15 cellular contexts compared by ENCODE assay signal in the genomic region with DNA sequence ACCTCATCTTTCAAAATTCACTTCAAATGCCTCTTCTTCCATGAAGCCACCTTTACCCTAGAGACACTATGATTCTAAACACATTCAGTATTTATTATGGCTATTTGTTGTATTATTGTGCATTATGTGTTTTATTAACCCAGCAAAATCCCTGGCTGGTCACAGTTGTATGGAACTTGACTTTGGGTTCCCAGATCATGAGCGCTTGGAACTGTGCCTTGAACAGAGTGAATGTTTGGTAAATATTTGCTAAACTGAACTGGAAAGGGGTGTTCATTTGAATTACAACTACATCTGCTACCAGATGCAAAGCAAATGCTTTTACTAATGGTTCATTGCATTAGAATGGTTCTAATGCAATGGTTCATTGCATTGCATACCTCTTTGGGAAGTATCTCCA.
DNase-seq lines count a peak whose midpoint lies in the region; ATAC-seq, FAIRE-seq and TF ChIP-seq lines count a peak whose summit lies in the region.
"Had no signal": no experiment of that assay in that cellular context is flagged by ENCODE, and none has a peak within 500 bp of the region (broad histone marks: within the 10 kb centered on the region; RNA-seq: fewer than 3 reads in every experiment).

No MANE protein-coding gene starts in this region.

- no peak overlapping the region for H2BK12ac ChIP-seq in trophoblast cell (ENCODE audit: low read length)

- H3K14ac ChIP-seq in trophoblast cell (ENCODE audit: low read length), result no peak overlapping the region

- H3K23ac ChIP-seq in trophoblast cell (ENCODE audit: low read length), result no peak overlapping the region

- H3K79me2 ChIP-seq in HepG2 (ENCODE audit: insufficient read depth, low read length), result no peaks in the 10 kb centered on the region
- H3K79me2 ChIP-seq in trophoblast cell (ENCODE audit: control insufficient read depth, insufficient read depth, low read length, poor library complexity), result no peaks in the 10 kb centered on the region
- no peaks in the 10 kb centered on the region for H3K79me2 ChIP-seq in OCI-LY7 (ENCODE audit: insufficient read depth, low read depth, low read length)

- H2BK120ac ChIP-seq in trophoblast cell (ENCODE audit: insufficient read depth, low read length, poor library complexity), result no peak overlapping the region

- H3K9ac ChIP-seq in liver (ENCODE audit: low read depth in 1 of 2, low read length in 2 of 2) (no peak overlapping the region), HepG2 (ENCODE audit: insufficient read depth, low read depth, low read length) (no peak overlapping the region), trophoblast cell (ENCODE audit: low read length) (no peak overlapping the region)
- H3K9ac ChIP-seq: BLaER1 had no signal

- H3K27me3 Mint-ChIP-seq in WTC11 (ENCODE audit: low read depth), result no peaks in the 10 kb centered on the region
- H3K27me3 Mint-ChIP-seq: CD8-positive, alpha-beta memory T cell had no signal

- H3K79me1 ChIP-seq in trophoblast cell (ENCODE audit: low read length), result no peaks in the 10 kb centered on the region

- no peaks in the 10 kb centered on the region for H4K20me1 ChIP-seq in HepG2 (ENCODE audit: insufficient read depth, low read length)
- H4K20me1 ChIP-seq in OCI-LY7 (ENCODE audit: insufficient read depth, low read length), result no peaks in the 10 kb centered on the region
- H4K20me1 ChIP-seq: BLaER1 had no signal

- POLR2A ChIA-PET in HepG2 (lab: Yijun Ruan, JAX), result no interaction called here
- POLR2A ChIA-PET in WTC11 (lab: Charles Lee), result no interaction called here
- POLR2A ChIA-PET in OCI-LY7 (lab: Charles Lee), result no interaction called here

- ATAC-seq in HepG2 (no peak), WTC11 (peak; percentile 32)

- H4K8ac ChIP-seq in trophoblast cell (ENCODE audit: low read depth, low read length), result no peak overlapping the region

- H4K91ac ChIP-seq in trophoblast cell (ENCODE audit: low read depth, low read length), result no peak overlapping the region

- WGBS in liver, result 29% methylated on average over 1 of the region's 1 CpG
- 5% methylated on average over 1 of the region's 1 CpG for WGBS in HepG2 (ENCODE audit: low lambda C conversion rate)
- WGBS in trophoblast cell (ENCODE audit: extremely low coverage, insufficient coverage, insufficient read length), result no CpG with 5 or more reads among the region's 1 CpG

- H3K4me1 Mint-ChIP-seq in WTC11, result peaks cover 33% of the 10 kb centered on the region
- H3K4me1 Mint-ChIP-seq: CD8-positive, alpha-beta memory T cell had no signal

- no peak for TF ChIP-seq POLR2A in HepG2 (IDR thresholded peaks at IDR 0.05; ENCODE audit: insufficient read depth in 1 of 2, low read depth in 2 of 2, low read length in 2 of 2)

- no peaks in the 10 kb centered on the region for H3K9me2 ChIP-seq in OCI-LY7 (ENCODE audit: insufficient read depth, low read length)

- no peak overlapping the region for H4K12ac ChIP-seq in trophoblast cell (ENCODE audit: low read depth, low read length)

- H3K9me3 ChIP-seq in liver (ENCODE audit: control insufficient read depth in 4 of 4, low read length in 3 of 4), result no peaks in the 10 kb centered on the region
- H3K9me3 ChIP-seq in HepG2 (ENCODE audit: low read length), result no peaks in the 10 kb centered on the region
- H3K9me3 ChIP-seq in trophoblast cell (ENCODE audit: insufficient read depth, low read depth, low read length), result no peaks in the 10 kb centered on the region
- no peaks in the 10 kb centered on the region for H3K9me3 ChIP-seq in OCI-LY7 (ENCODE audit: low read length)
- H3K9me3 ChIP-seq: BLaER1, Caco-2 had no signal

- H3K4ac ChIP-seq in trophoblast cell (ENCODE audit: low read depth, low read length), result no peak overlapping the region

- CTCF ChIA-PET in HepG2 (lab: Yijun Ruan, JAX; ENCODE audit: low intra/inter-chr PET ratio, low total read pairs) (no interaction called here), WTC11 (lab: Charles Lee) (no interaction called here), OCI-LY7 (lab: Charles Lee; ENCODE audit: unreplicated experiment) (no interaction called here)

- H3K4me3 Mint-ChIP-seq in WTC11, result no peak overlapping the region
- H3K4me3 Mint-ChIP-seq: CD8-positive, alpha-beta memory T cell; HFFc6 had no signal

- no peaks in the 10 kb centered on the region for H3K36me3 ChIP-seq in liver (ENCODE audit: control insufficient read depth in 4 of 4, insufficient read depth in 3 of 4, low read depth in 1 of 4, low read length in 3 of 4)
- H3K36me3 ChIP-seq in HepG2 (replicated peaks in 1 of 2; ENCODE audit: control insufficient read depth in 1 of 2, insufficient read depth in 2 of 2, low read length in 2 of 2), result no peaks in the 10 kb centered on the region
- H3K36me3 ChIP-seq in trophoblast cell (ENCODE audit: control insufficient read depth in 1 of 2, insufficient read depth in 2 of 2, low read length in 2 of 2), result no peaks in the 10 kb centered on the region
- no peaks in the 10 kb centered on the region for H3K36me3 ChIP-seq in OCI-LY7 (ENCODE audit: insufficient read depth, low read length)
- H3K36me3 ChIP-seq: BLaER1 had no signal

- H3K27ac ChIP-seq in liver (ENCODE audit: low read depth in 1 of 2, low read length in 2 of 2) (no peak overlapping the region), HepG2 (ENCODE audit: extremely low read length, insufficient read depth, low read length) (no peak overlapping the region), trophoblast cell (ENCODE audit: low read depth, low read length) (no peak overlapping the region), OCI-LY7 (ENCODE audit: low read depth, low read length, poor library complexity, severe bottlenecking) (no peak overlapping the region)
- H3K27ac ChIP-seq: BLaER1 had no signal

- H3K27me3 ChIP-seq in liver (ENCODE audit: control insufficient read depth in 4 of 4, insufficient read depth in 4 of 4, low read length in 3 of 4), result no peaks in the 10 kb centered on the region
- H3K27me3 ChIP-seq in HepG2 (ENCODE audit: control insufficient read depth in 1 of 2, insufficient read depth in 2 of 2, low read length in 2 of 2), result no peaks in the 10 kb centered on the region
- no peaks in the 10 kb centered on the region for H3K27me3 ChIP-seq in trophoblast cell (ENCODE audit: insufficient read depth, low read length)
- H3K27me3 ChIP-seq: BLaER1 had no signal

- H3K4me3 ChIP-seq in liver (ENCODE audit: low read depth in 1 of 3, low read length in 3 of 3) (no peak overlapping the region), HepG2 (replicated peaks in 1 of 3; ENCODE audit: insufficient read depth in 1 of 3, low read depth in 2 of 3, low read length in 3 of 3) (no peak overlapping the region), trophoblast cell (ENCODE audit: low read depth, low read length) (no peak overlapping the region), OCI-LY7 (ENCODE audit: low read depth, low read length, poor library complexity, severe bottlenecking) (no peak overlapping the region)
- H3K4me3 ChIP-seq: BLaER1 had no signal

- no peak for TF ChIP-seq EP300 in HepG2 (IDR thresholded peaks at IDR 0.05; ENCODE audit: low read depth in 2 of 2, low read length in 2 of 2)
- TF ChIP-seq EP300 in HepG2 (CRISPR knock-in tag; IDR thresholded peaks at IDR 0.05; ENCODE audit: borderline replicate concordance), result no peak

- H3K27ac Mint-ChIP-seq in WTC11, result no peak overlapping the region
- H3K27ac Mint-ChIP-seq: CD8-positive, alpha-beta memory T cell; HFFc6 had no signal

- no peaks in the 10 kb centered on the region for H3K36me3 Mint-ChIP-seq in WTC11
- H3K36me3 Mint-ChIP-seq: CD8-positive, alpha-beta memory T cell had no signal

- no peak overlapping the region for H3K18ac ChIP-seq in trophoblast cell (ENCODE audit: low read length)

- H2AK5ac ChIP-seq in trophoblast cell (ENCODE audit: low read length), result no peak overlapping the region

- no TSS peak for BruUV-seq in HepG2 (replicated peaks; lab: Mats Ljungman, UMichigan)
- BruUV-seq in OCI-LY7 (replicated peaks; lab: Mats Ljungman, UMichigan), result no TSS peak

- no peaks in the 10 kb centered on the region for H3K9me3 Mint-ChIP-seq in WTC11

- DNase-seq in HepG2 (ENCODE audit: low spot score) (no peak), NCI-H345 treated with DMSO at 0.1 percent for 48 hours (lab: John Stamatoyannopoulos, UW; ENCODE audit: unreplicated experiment) (peak; percentile 34), WTC11 (ENCODE audit: low spot score) (no peak), HuH-7.5 (ENCODE audit: low spot score) (no peak), trophoblast cell (no peak), OCI-LY7 (ENCODE audit: low spot score) (no peak)
- no peak for DNase-seq in stimulated activated CD4-positive, alpha-beta T cell treated with anti-CD3 and anti-CD28 coated beads, Interleukin-2, amount 100 ng/mL, for 24 hours
- DNase-seq: 8988T; AML-193; Caco-2; CD8-positive, alpha-beta memory T cell; HCEC 1CT; HFFc6 had no signal

- H2BK5ac ChIP-seq in trophoblast cell (ENCODE audit: low read depth, low read length, poor library complexity), result no peak overlapping the region

- H3K4me1 ChIP-seq in liver (ENCODE audit: control insufficient read depth in 4 of 4, insufficient read depth in 4 of 4, low read length in 3 of 4) (peaks cover 0 to 7% (median 6%) of the 10 kb centered on the region in 4 donors), HepG2 (ENCODE audit: insufficient read depth, low read length) (no peaks in the 10 kb centered on the region), trophoblast cell (ENCODE audit: control insufficient read depth in 1 of 2, insufficient read depth in 2 of 2, low read length in 2 of 2) (no peaks in the 10 kb centered on the region), OCI-LY7 (ENCODE audit: insufficient read depth, low read length, poor library complexity, severe bottlenecking) (no peaks in the 10 kb centered on the region)
- H3K4me1 ChIP-seq: BLaER1, Caco-2 had no signal

- no peak overlapping the region for H2AFZ ChIP-seq in HepG2 (ENCODE audit: low read length)
- no peak overlapping the region for H2AFZ ChIP-seq in trophoblast cell (ENCODE audit: insufficient read depth, low read length, poor library complexity)
- no peak overlapping the region for H2AFZ ChIP-seq in OCI-LY7 (ENCODE audit: low read length)

- in situ Hi-C loops in HepG2 (cut with HindIII; ENCODE audit: extremely low pct_ligation_motif_present, low pct_unique_long_range_greater_than_20kb), result no loop called here

- intact Hi-C loops in HepG2 (cut with micrococcal nuclease; ENCODE audit: unreplicated experiment), result no loop called here
- intact Hi-C loops in OCI-LY7 (cut with micrococcal nuclease; ENCODE audit: unreplicated experiment), result no loop called here

- TF ChIP-seq CTCF in liver (IDR thresholded peaks at IDR 0.05; ENCODE audit: low read depth, low read length, missing input control), result no peak
- no peak for TF ChIP-seq CTCF in HepG2 (CRISPR knock-in tag; IDR thresholded peaks at IDR 0.05)
- no peak for TF ChIP-seq CTCF in WTC11 (IDR thresholded peaks at IDR 0.05)
- no peak for TF ChIP-seq CTCF in OCI-LY7 (conservative IDR thresholded peaks at IDR 0.05; ENCODE audit: low read length)

- no peak overlapping the region for H3K4me2 ChIP-seq in HepG2 (ENCODE audit: low read depth, low read length)
- no peak overlapping the region for H3K4me2 ChIP-seq in trophoblast cell (ENCODE audit: low read length)
- H3K4me2 ChIP-seq in OCI-LY7 (ENCODE audit: low read length), result no peak overlapping the region
- H3K4me2 ChIP-seq: BLaER1 had no signal

- TF ChIP-seq RAD21 in liver (IDR thresholded peaks at IDR 0.05), result peak; percentile 52
- TF ChIP-seq RAD21 in HepG2 (CRISPR knock-in tag; IDR thresholded peaks at IDR 0.05), result no peak

- FAIRE-seq in HepG2 (lab: Jason Lieb, UNC), result no peak

TF ChIP-seq in liver, 16 proteins besides CTCF, POLR2A, EP300 and RAD21 (continues in another document):
- no peak for TF ChIP-seq HNF4G (IDR thresholded peaks at IDR 0.05)
